12 cellular contexts compared by ENCODE assay signal in genomic region chr15:75036269-75036668, GRCh38. TPM values are rescaled to one million over a fixed set of nuclear protein-coding genes. Genes with fewer than 3 reads are reported as not detected.
DNase-seq lines count a peak whose midpoint lies in the region; ATAC-seq and TF ChIP-seq lines count a peak whose summit lies in the region.
"Had no signal": no experiment of that assay in that cellular context is flagged by ENCODE, and none has a peak within 500 bp of the region (broad histone marks: within the 10 kb centered on the region; RNA-seq: fewer than 3 reads in every experiment).

No MANE protein-coding gene starts in this region.

- peak overlapping the region; percentile 61 for H3K27ac ChIP-seq in RWPE1
- H3K27ac ChIP-seq in suprapubic skin: peak overlapping the region; percentile 23
- no peak overlapping the region for H3K27ac ChIP-seq in ovary
- H3K27ac ChIP-seq: testis had no signal

- 69% methylated on average over 3 of the region's 3 CpGs for WGBS in suprapubic skin
- WGBS in ovary, 3 donors: 75 to 84% (median 84%) methylated on average over 3 of the region's 3 CpGs

- DNase-seq in SIG-M5 treated with dmso at 0.1 percent for 504 hours (lab: John Stamatoyannopoulos, UW; ENCODE audit: unreplicated experiment): peak; percentile 65
- no peak for DNase-seq in SIG-M5 (lab: John Stamatoyannopoulos, UW)
- peak; percentile 87 for DNase-seq in RWPE1 (ENCODE audit: low spot score)
- peak; percentile 70 for DNase-seq in fibroblast of mammary gland (ENCODE audit: low read depth)
- no peak for DNase-seq in suprapubic skin (ENCODE audit: low spot score in 2 of 2)
- DNase-seq in ovary: no peak
- no peak for DNase-seq in stimulated activated CD4-positive, alpha-beta T cell treated with anti-CD3 and anti-CD28 coated beads, Interleukin-1b, Interleukin-23, amount 100 ng/mL, for 48 hours
- DNase-seq: head of caudate nucleus, NCI-H1092, OCI-M1, testis had no signal

- TF ChIP-seq POLR2A in suprapubic skin (IDR thresholded peaks at IDR 0.05) (no peak), ovary (IDR thresholded peaks at IDR 0.05) (no peak)

- no peaks in the 10 kb centered on the region for H3K27me3 ChIP-seq in suprapubic skin
- no peaks in the 10 kb centered on the region for H3K27me3 ChIP-seq in ovary
- H3K27me3 ChIP-seq: testis had no signal

- H3K4me1 ChIP-seq in suprapubic skin: peaks cover 44% of the 10 kb centered on the region
- H3K4me1 ChIP-seq in ovary (ENCODE audit: insufficient read depth): no peaks in the 10 kb centered on the region

- no peak for TF ChIP-seq EP300 in suprapubic skin (IDR thresholded peaks at IDR 0.05)
- no peak for TF ChIP-seq EP300 in ovary (IDR thresholded peaks at IDR 0.05)

- TF ChIP-seq CTCF in RWPE1 (conservative IDR thresholded peaks at IDR 0.05; ENCODE audit: low read depth) (no peak), fibroblast of mammary gland (conservative IDR thresholded peaks at IDR 0.05; ENCODE audit: control insufficient read depth, insufficient read depth, low read depth, low read length) (no peak), suprapubic skin (IDR thresholded peaks at IDR 0.05) (no peak), ovary (IDR thresholded peaks at IDR 0.05) (no peak)

- H3K36me3 ChIP-seq in suprapubic skin: no peaks in the 10 kb centered on the region
- no peaks in the 10 kb centered on the region for H3K36me3 ChIP-seq in ovary

- no peak overlapping the region for H3K4me3 ChIP-seq in fibroblast of mammary gland (ENCODE audit: control insufficient read depth, low read depth, low read length)
- H3K4me3 ChIP-seq in suprapubic skin: no peak overlapping the region
- H3K4me3 ChIP-seq in ovary: no peak overlapping the region
- H3K4me3 ChIP-seq: testis had no signal

- ATAC-seq in GM19035 (IDR thresholded peaks at IDR 0.05; ENCODE audit: unreplicated experiment): no peak

- POLR2A ChIA-PET in RWPE1 (lab: Yijun Ruan, JAX; ENCODE audit: low non-redundant PET): no interaction called here

- intact Hi-C loops in ovary (cut with DNase I): no loop called here

- H3K9me3 ChIP-seq in suprapubic skin (no peaks in the 10 kb centered on the region), ovary (no peaks in the 10 kb centered on the region)
- H3K9me3 ChIP-seq: testis had no signal

- CTCF ChIA-PET in RWPE1 (lab: Yijun Ruan, JAX): no interaction called here

RNA-seq across cellular contexts. Expression of gene PPCDC, which starts 12.9 kb away (rescaled TPM):
- total RNA-seq in suprapubic skin: 10 to 100 TPM in 2 of 4 donors, 1 to 10 TPM in 2; 7.4 to 25.7 (median 13.1) TPM
- 10 to 100 TPM in 3 of 7 donors, 1 to 10 TPM in 4; 7.9 to 20.6 (median 9.7) TPM for total RNA-seq in ovary
- 10 to 100 TPM in 1 of 2 donors, 1 to 10 TPM in 1; 4.0 to 13.4 TPM for polyA plus RNA-seq in ovary

RNA-seq across cellular contexts. Expression of gene SCAMP5, which starts 40.9 kb away (rescaled TPM):
- total RNA-seq in suprapubic skin (1 to 10 TPM in 3 of 4 donors, under 1 TPM in 1; 0.53 to 4.5 (median 2.7) TPM), ovary (10 to 100 TPM in 1 of 7 donors, 1 to 10 TPM in 6; 2.6 to 10.1 (median 5.7) TPM)
- polyA plus RNA-seq in ovary: 10 to 100 TPM in 1 of 2 donors, 1 to 10 TPM in 1; 4.6 to 17.8 TPM

Comparison
In these comparisons a context has a peak if more than half of its experiments do, and no peak if none do; other contexts are left out.
1. DNase-seq: peak in SIG-M5 treated with dmso at 0.1 percent for 504 hours (single experiment), RWPE1 (single experiment) and fibroblast of mammary gland (single experiment); none in SIG-M5 (single experiment), suprapubic skin (0 of 2), ovary (0 of 5) and stimulated activated CD4-positive, alpha-beta T cell treated with anti-CD3 and anti-CD28 coated beads, Interleukin-1b, Interleukin-23, amount 100 ng/mL, for 48 hours (single experiment).
2. H3K27ac ChIP-seq: peak in RWPE1 (single experiment) and suprapubic skin (single experiment); none in ovary (0 of 2).